In the genomic region with DNA sequence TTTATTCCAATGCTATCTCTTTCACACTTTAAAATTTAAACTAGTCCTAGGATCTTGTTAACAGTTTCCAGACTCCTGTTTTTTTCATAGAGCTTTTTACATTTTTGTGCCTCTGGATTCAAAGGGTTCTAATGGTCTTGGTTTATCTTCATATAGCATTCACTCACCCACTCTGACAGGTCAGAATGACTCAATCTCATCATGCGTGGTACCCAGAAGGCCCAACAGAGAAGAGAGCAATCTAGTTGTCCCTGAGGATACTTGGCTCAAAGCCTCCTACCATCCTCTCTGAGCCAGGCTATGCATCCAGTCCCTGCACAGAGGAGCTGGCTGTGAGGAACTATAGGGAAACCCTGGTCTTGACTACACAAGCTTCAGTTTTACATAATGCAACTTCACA, we compare ENCODE assay signal across 21 cellular contexts. TPM values are rescaled to one million over a fixed set of nuclear protein-coding genes. Genes with fewer than 3 reads are reported as not detected.
A peak's percentile ranks its signal among the peaks of the same experiment; 100 is the strongest.
DNase-seq lines count a peak whose midpoint lies in the region; ATAC-seq and TF ChIP-seq lines count a peak whose summit lies in the region.
"Had no signal": no experiment of that assay in that cellular context is flagged by ENCODE, and none has a peak within 500 bp of the region (broad histone marks: within the 10 kb centered on the region; RNA-seq: fewer than 3 reads in every experiment).

No MANE protein-coding gene starts in this region.

- no peak overlapping the region for H3K4me3 Mint-ChIP-seq in stimulated activated naive CD8-positive, alpha-beta T cell treated with anti-CD3 and anti-CD28 coated beads, Interleukin-15, Interleukin-2, amounts not matched to agents 100 ng/mL and 50 ng/mL, for 24 hours
- no peak overlapping the region for H3K4me3 Mint-ChIP-seq in stimulated activated naive CD8-positive, alpha-beta T cell treated with anti-CD3 and anti-CD28 coated beads, Interleukin-15, amount 100 ng/mL, for 72 hours
- peak overlapping the region; percentile 56 for H3K4me3 Mint-ChIP-seq in activated T-helper 17 cell treated with anti-CD3 and anti-CD28 coated beads, Interleukin-2, amount 50 U/mL, for 72 hours
- H3K4me3 Mint-ChIP-seq: H9, neural progenitor cell had no signal

- no peak for DNase-seq in stimulated activated naive CD8-positive, alpha-beta T cell treated with anti-CD3 and anti-CD28 coated beads, Interleukin-15, amount 100 ng/mL, for 72 hours
- no peak for DNase-seq in lung (ENCODE audit: low spot score)
- DNase-seq in GF-D8 (lab: John Stamatoyannopoulos, UW) = no peak
- DNase-seq in NCI-H774 (lab: John Stamatoyannopoulos, UW) = no peak
- DNase-seq: activated CD4-positive, CD25-positive, alpha-beta regulatory T cell; amniotic stem cell; caudate nucleus; gastrocnemius medialis; H9; MG63; NCI-H1436; OCI-M1; psoas muscle; SJCRH30; stimulated activated CD4-positive, alpha-beta T cell treated with anti-CD3 and anti-CD28 coated beads, Interleukin-4, amount 100 ng/mL, for 1 hour had no signal

- peaks cover 97% of the 10 kb centered on the region for H3K4me1 Mint-ChIP-seq in stimulated activated naive CD8-positive, alpha-beta T cell treated with anti-CD3 and anti-CD28 coated beads, Interleukin-15, Interleukin-2, amounts not matched to agents 100 ng/mL and 50 ng/mL, for 24 hours (ENCODE audit: low read depth)
- peaks cover 85% of the 10 kb centered on the region for H3K4me1 Mint-ChIP-seq in stimulated activated naive CD8-positive, alpha-beta T cell treated with anti-CD3 and anti-CD28 coated beads, Interleukin-15, amount 100 ng/mL, for 72 hours
- H3K4me1 Mint-ChIP-seq in activated T-helper 17 cell treated with anti-CD3 and anti-CD28 coated beads, Interleukin-2, amount 50 U/mL, for 72 hours = peaks cover 52% of the 10 kb centered on the region

- peak overlapping the region; percentile 38 for H3K27ac Mint-ChIP-seq in stimulated activated naive CD8-positive, alpha-beta T cell treated with anti-CD3 and anti-CD28 coated beads, Interleukin-15, Interleukin-2, amounts not matched to agents 100 ng/mL and 50 ng/mL, for 24 hours
- peak overlapping the region in 1 of 2 donors; percentile 41 for H3K27ac Mint-ChIP-seq in stimulated activated naive CD8-positive, alpha-beta T cell treated with anti-CD3 and anti-CD28 coated beads, Interleukin-15, amount 100 ng/mL, for 72 hours
- H3K27ac Mint-ChIP-seq in activated T-helper 17 cell treated with anti-CD3 and anti-CD28 coated beads, Interleukin-2, amount 50 U/mL, for 72 hours = peak overlapping the region; percentile 82
- H3K27ac Mint-ChIP-seq: H9, neural progenitor cell had no signal

- H3K9me3 Mint-ChIP-seq in stimulated activated naive CD8-positive, alpha-beta T cell treated with anti-CD3 and anti-CD28 coated beads, Interleukin-15, Interleukin-2, amounts not matched to agents 100 ng/mL and 50 ng/mL, for 24 hours = no peaks in the 10 kb centered on the region
- no peaks in the 10 kb centered on the region for H3K9me3 Mint-ChIP-seq in stimulated activated naive CD8-positive, alpha-beta T cell treated with anti-CD3 and anti-CD28 coated beads, Interleukin-15, amount 100 ng/mL, for 72 hours
- no peaks in the 10 kb centered on the region for H3K9me3 Mint-ChIP-seq in activated T-helper 17 cell treated with anti-CD3 and anti-CD28 coated beads, Interleukin-2, amount 50 U/mL, for 72 hours
- H3K9me3 Mint-ChIP-seq: H9, neural progenitor cell had no signal

- peaks cover 57% of the 10 kb centered on the region for H3K36me3 Mint-ChIP-seq in stimulated activated naive CD8-positive, alpha-beta T cell treated with anti-CD3 and anti-CD28 coated beads, Interleukin-15, Interleukin-2, amounts not matched to agents 100 ng/mL and 50 ng/mL, for 24 hours (ENCODE audit: low read depth)
- H3K36me3 Mint-ChIP-seq in activated T-helper 17 cell treated with anti-CD3 and anti-CD28 coated beads, Interleukin-2, amount 50 U/mL, for 72 hours (ENCODE audit: low read depth) = peaks cover 14% of the 10 kb centered on the region

- no peaks in the 10 kb centered on the region for H3K9me3 ChIP-seq in lung (ENCODE audit: control insufficient read depth in 2 of 2, insufficient read depth in 1 of 2, low read length in 1 of 2)
- H3K9me3 ChIP-seq: gastrocnemius medialis, MG63, psoas muscle, SJCRH30 had no signal

- no peaks in the 10 kb centered on the region for H3K36me3 ChIP-seq in lung (ENCODE audit: control insufficient read depth in 2 of 2, insufficient read depth in 2 of 2, low read length in 2 of 2)
- H3K36me3 ChIP-seq: gastrocnemius medialis, MG63, neural progenitor cell, SJCRH30 had no signal

- H3K27me3 Mint-ChIP-seq in stimulated activated naive CD8-positive, alpha-beta T cell treated with anti-CD3 and anti-CD28 coated beads, Interleukin-15, Interleukin-2, amounts not matched to agents 100 ng/mL and 50 ng/mL, for 24 hours = no peaks in the 10 kb centered on the region
- H3K27me3 Mint-ChIP-seq in stimulated activated naive CD8-positive, alpha-beta T cell treated with anti-CD3 and anti-CD28 coated beads, Interleukin-15, amount 100 ng/mL, for 72 hours = no peaks in the 10 kb centered on the region
- H3K27me3 Mint-ChIP-seq in activated T-helper 17 cell treated with anti-CD3 and anti-CD28 coated beads, Interleukin-2, amount 50 U/mL, for 72 hours = no peaks in the 10 kb centered on the region

- H3K27me3 ChIP-seq in lung (ENCODE audit: control insufficient read depth, insufficient read depth) = no peaks in the 10 kb centered on the region
- H3K27me3 ChIP-seq: gastrocnemius medialis, MG63, neural progenitor cell, SJCRH30 had no signal

- no peak for TF ChIP-seq CTCF in lung (IDR thresholded peaks at IDR 0.05; ENCODE audit: control extremely low read depth, extremely low read depth)

- no peak overlapping the region for H3K4me3 ChIP-seq in lung
- H3K4me3 ChIP-seq: gastrocnemius medialis, MG63, neural progenitor cell, psoas muscle, SJCRH30, skin epidermis had no signal

- ATAC-seq in stimulated activated naive CD8-positive, alpha-beta T cell treated with anti-CD3 and anti-CD28 coated beads, Interleukin-15, amount 100 ng/mL, for 72 hours = no peak
- ATAC-seq in activated T-helper 17 cell treated with anti-CD3 and anti-CD28 coated beads, Interleukin-2, amount 50 U/mL, for 72 hours (replicated peaks) = no peak
- no peak for ATAC-seq in lung (ENCODE audit: insufficient read depth, low FRiP score)
- no peak for ATAC-seq in HG03469 (IDR thresholded peaks at IDR 0.05; ENCODE audit: unreplicated experiment)
- no peak for ATAC-seq in HG03565 (IDR thresholded peaks at IDR 0.05; ENCODE audit: unreplicated experiment)
- ATAC-seq: psoas muscle had no signal

- 84 to 96% methylated on average over 1 of the region's 1 CpG for WGBS in lung, 2 donors

- peak overlapping the region; percentile 16 to 46 for H3K27ac ChIP-seq in lung (ENCODE audit: low read depth in 1 of 2, low read length in 1 of 2)
- H3K27ac ChIP-seq: neural progenitor cell had no signal

- peaks cover 15 to 48% of the 10 kb centered on the region in 2 donors for H3K4me1 ChIP-seq in lung (ENCODE audit: control insufficient read depth in 2 of 2, insufficient read depth in 2 of 2, low read length in 2 of 2)

RNA-seq across cellular contexts. Expression of a gene that starts 27.5 kb away (rescaled TPM):
- total RNA-seq in activated T-helper 17 cell treated with anti-CD3 and anti-CD28 coated beads, Interleukin-2, amount 50 U/mL, for 72 hours = 10 to 100 TPM; 11.2 to 17.4 TPM
- 10 to 100 TPM; 20.5 to 41.8 TPM for total RNA-seq in lung
- 1 to 10 TPM; 3.8 to 6.9 TPM for polyA plus RNA-seq in lung
